Comparison of ENCODE assay signal across 13 cellular contexts in the genomic region with DNA sequence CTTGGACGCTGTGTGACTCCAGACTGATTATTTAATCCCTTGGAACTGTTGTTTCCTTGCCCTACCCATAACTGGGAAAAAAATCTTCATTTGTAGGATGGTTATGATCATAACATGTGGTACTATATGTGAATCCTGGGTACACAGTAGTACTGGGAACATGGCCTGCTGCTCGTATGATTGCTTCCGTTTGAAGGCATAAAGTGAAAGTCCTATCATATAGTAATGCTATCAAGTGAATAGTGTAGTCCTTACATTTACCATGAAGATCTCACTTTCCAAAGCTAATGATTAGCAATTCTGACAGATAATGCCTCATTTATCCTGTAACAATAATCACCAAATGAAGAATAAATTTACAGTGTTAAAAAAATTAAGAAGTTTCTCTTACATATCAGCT. TPM values are rescaled to one million over a fixed set of nuclear protein-coding genes. Genes with fewer than 3 reads are reported as not detected.
DNase-seq lines count a peak whose midpoint lies in the region; ATAC-seq and TF ChIP-seq lines count a peak whose summit lies in the region.
"Had no signal": no experiment of that assay in that cellular context is flagged by ENCODE, and none has a peak within 500 bp of the region (broad histone marks: within the 10 kb centered on the region; RNA-seq: fewer than 3 reads in every experiment).

No MANE protein-coding gene starts in this region.

- H3K27me3 Mint-ChIP-seq in naive B cell = no peaks in the 10 kb centered on the region
- H3K27me3 Mint-ChIP-seq: natural killer cell treated with Interleukin-12 subunit alpha and Interleukin-12 subunit beta and Interleukin-15 and Interleukin-18, amount 100 ng/mL, for 72 hours had no signal

- H3K9me3 Mint-ChIP-seq in naive B cell = no peaks in the 10 kb centered on the region
- H3K9me3 Mint-ChIP-seq: natural killer cell treated with Interleukin-12 subunit alpha and Interleukin-12 subunit beta and Interleukin-15 and Interleukin-18, amount 100 ng/mL, for 72 hours had no signal

- H3K27ac ChIP-seq in heart right ventricle (peak overlapping the region; percentile 45 to 92 (median 80)), colonic mucosa (peak overlapping the region; percentile 41), vagina (peak overlapping the region; percentile 43)

- H3K4me1 ChIP-seq in heart right ventricle = peaks cover 4 to 100% (median 95%) of the 10 kb centered on the region in 9 donors
- H3K4me1 ChIP-seq in colonic mucosa = no peaks in the 10 kb centered on the region
- peaks cover 13% of the 10 kb centered on the region for H3K4me1 ChIP-seq in vagina

- H3K4me3 ChIP-seq in heart right ventricle (peak overlapping the region in 8 of 10 donors; percentile 3 to 30 (median 24)), colonic mucosa (no peak overlapping the region), vagina (no peak overlapping the region)

- H3K36me3 Mint-ChIP-seq in naive B cell = peaks cover 0 to 4% of the 10 kb centered on the region in 2 donors
- H3K36me3 Mint-ChIP-seq: natural killer cell treated with Interleukin-12 subunit alpha and Interleukin-12 subunit beta and Interleukin-15 and Interleukin-18, amount 100 ng/mL, for 72 hours had no signal

- intact Hi-C loops in heart right ventricle (cut with DNase I) = loop anchor here in 7 of 10 donors (2.0 to 10.0 kb wide), 8 partner anchors 42 to 97 kb away; partner anchors contain the start of gene MEF2C (in 5 of the 7)
- intact Hi-C loops in cardiac septum (cut with DNase I) = no loop called here
- intact Hi-C loops in colonic mucosa (cut with DNase I) = no loop called here
- intact Hi-C loops in vagina (cut with DNase I) = loop anchor here (5.0 kb wide), 1 partner anchor 53 kb away; the partner anchor contains the start of gene MEF2C

- TF ChIP-seq POLR2A in vagina (IDR thresholded peaks at IDR 0.05) = no peak

- in situ Hi-C loops in GM13976 (cut with MboI; ENCODE audit: low sequenced_read_pairs, unreplicated experiment) = loop anchor here (10.0 kb wide), 2 partner anchors 95 to 605 kb away; no protein-coding TSS in a partner anchor

- TF ChIP-seq CTCF in heart right ventricle (IDR thresholded peaks at IDR 0.05) (no peak), colonic mucosa (IDR thresholded peaks at IDR 0.05) (no peak), vagina (IDR thresholded peaks at IDR 0.05) (no peak), GM13976 (IDR thresholded peaks at IDR 0.05; ENCODE audit: borderline replicate concordance, control extremely low read depth, extremely low read depth, insufficient read depth, missing control alignments) (no peak)

- H3K4me3 Mint-ChIP-seq in naive B cell = peak overlapping the region; percentile 19 to 87 (median 64)
- H3K4me3 Mint-ChIP-seq: natural killer cell treated with Interleukin-12 subunit alpha and Interleukin-12 subunit beta and Interleukin-15 and Interleukin-18, amount 100 ng/mL, for 72 hours had no signal

- no peaks in the 10 kb centered on the region for H3K36me3 ChIP-seq in heart right ventricle
- H3K36me3 ChIP-seq in colonic mucosa = no peaks in the 10 kb centered on the region
- H3K36me3 ChIP-seq in vagina = no peaks in the 10 kb centered on the region

- H3K27me3 ChIP-seq in heart right ventricle (no peaks in the 10 kb centered on the region), colonic mucosa (no peaks in the 10 kb centered on the region), vagina (no peaks in the 10 kb centered on the region)

- H3K9me3 ChIP-seq in heart right ventricle = no peaks in the 10 kb centered on the region
- no peaks in the 10 kb centered on the region for H3K9me3 ChIP-seq in colonic mucosa
- no peaks in the 10 kb centered on the region for H3K9me3 ChIP-seq in vagina

- peak overlapping the region; percentile 95 to 99 (median 98) for H3K27ac Mint-ChIP-seq in naive B cell

- DNase-seq in heart right ventricle (no peak), cardiac septum (ENCODE audit: low spot score) (no peak), colonic mucosa (no peak), naive B cell (no peak), vagina (ENCODE audit: extremely low spot score in 2 of 2) (no peak), GM13976 (ENCODE audit: low spot score) (no peak), COLO668 (lab: John Stamatoyannopoulos, UW; ENCODE audit: unreplicated experiment) (no peak)
- no peak for DNase-seq in stimulated activated CD4-positive, alpha-beta T cell treated with anti-CD3 and anti-CD28 coated beads, Interleukin-2, amount 100 ng/mL, for 48 hours
- DNase-seq: NCI-H2029; NK-92 treated with Interleukin-12 subunit alpha and Interleukin-12 subunit beta, amount 100 ng/mL, for 24 hours; stimulated activated CD4-positive, alpha-beta T cell treated with anti-CD3 and anti-CD28 coated beads, Interleukin-15, amount 100 ng/mL, for 24 hours; stimulated activated naive CD4-positive, alpha-beta T cell had no signal

- peaks cover 60 to 88% (median 82%) of the 10 kb centered on the region in 3 donors for H3K4me1 Mint-ChIP-seq in naive B cell

- ATAC-seq in heart right ventricle = no peak
- ATAC-seq in naive B cell (ENCODE audit: low read depth in 2 of 2) = no peak
- ATAC-seq: natural killer cell treated with Interleukin-12 subunit alpha and Interleukin-12 subunit beta and Interleukin-15 and Interleukin-18, amount 100 ng/mL, for 72 hours had no signal

- 30 to 43% methylated on average over 3 of the region's 3 CpGs for WGBS in heart right ventricle, 2 donors

- H3K9ac ChIP-seq in colonic mucosa (ENCODE audit: low read depth in 2 of 2, low read length in 2 of 2) = no peak overlapping the region

RNA-seq across cellular contexts. Expression of gene MEF2C, which starts 53.2 kb away (rescaled TPM):
- total RNA-seq in heart right ventricle (10 to 100 TPM; 38.8 to 88.7 (median 70.0) TPM), cardiac septum (64.6 TPM), colonic mucosa (10 to 100 TPM in 1 of 2 donors, 1 to 10 TPM in 1; 7.3 to 26.9 TPM), vagina (22.3 TPM)
- polyA plus RNA-seq in heart right ventricle (10 to 100 TPM; 11.2 to 25.6 TPM), naive B cell (ENCODE audit: low read depth in 6 of 6) (100 to 1,000 TPM; 402 to 547 (median 433) TPM)

Comparison
In these comparisons a context has a peak if more than half of its experiments do, and no peak if none do; other contexts are left out.
1. intact Hi-C loops: an anchor here in heart right ventricle (2.0 to 10.0 kb wide) and vagina (5.0 kb wide); none called in cardiac septum and colonic mucosa.
2. H3K4me3 ChIP-seq: peak in heart right ventricle (8 of 10); none in colonic mucosa (single experiment) and vagina (0 of 2).
3. Peak in every context shown above with its lines, with median percentiles within 50 percentile points of each other: H3K27ac ChIP-seq.